Comparison of ENCODE assay signal across 1 cellular context in the genomic region with DNA sequence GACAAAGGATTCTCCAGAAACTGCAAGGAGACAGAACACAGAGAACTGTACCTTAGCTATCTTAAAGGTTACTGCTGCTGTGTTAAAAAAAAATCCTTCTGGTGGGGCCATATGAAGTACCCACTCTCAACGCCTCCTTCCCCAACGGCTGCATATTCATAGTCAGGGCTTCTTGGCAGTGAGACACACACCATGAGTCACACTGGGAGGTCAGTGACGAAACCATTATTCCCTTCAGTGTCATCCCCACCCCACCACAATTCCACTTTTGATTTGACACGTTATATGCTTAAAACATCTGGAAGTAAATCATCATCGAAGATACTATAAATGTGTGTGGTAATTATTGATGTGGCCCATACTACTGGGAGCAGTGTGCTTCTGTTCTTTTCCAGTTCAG.
TF ChIP-seq lines count a peak whose summit lies in the region.

No MANE protein-coding gene starts in this region.

TF ChIP-seq in GM23338, 12 proteins besides CTCF, POLR2A, EP300 and RAD21 (continued from another document):
- TF ChIP-seq, protein P1, sequence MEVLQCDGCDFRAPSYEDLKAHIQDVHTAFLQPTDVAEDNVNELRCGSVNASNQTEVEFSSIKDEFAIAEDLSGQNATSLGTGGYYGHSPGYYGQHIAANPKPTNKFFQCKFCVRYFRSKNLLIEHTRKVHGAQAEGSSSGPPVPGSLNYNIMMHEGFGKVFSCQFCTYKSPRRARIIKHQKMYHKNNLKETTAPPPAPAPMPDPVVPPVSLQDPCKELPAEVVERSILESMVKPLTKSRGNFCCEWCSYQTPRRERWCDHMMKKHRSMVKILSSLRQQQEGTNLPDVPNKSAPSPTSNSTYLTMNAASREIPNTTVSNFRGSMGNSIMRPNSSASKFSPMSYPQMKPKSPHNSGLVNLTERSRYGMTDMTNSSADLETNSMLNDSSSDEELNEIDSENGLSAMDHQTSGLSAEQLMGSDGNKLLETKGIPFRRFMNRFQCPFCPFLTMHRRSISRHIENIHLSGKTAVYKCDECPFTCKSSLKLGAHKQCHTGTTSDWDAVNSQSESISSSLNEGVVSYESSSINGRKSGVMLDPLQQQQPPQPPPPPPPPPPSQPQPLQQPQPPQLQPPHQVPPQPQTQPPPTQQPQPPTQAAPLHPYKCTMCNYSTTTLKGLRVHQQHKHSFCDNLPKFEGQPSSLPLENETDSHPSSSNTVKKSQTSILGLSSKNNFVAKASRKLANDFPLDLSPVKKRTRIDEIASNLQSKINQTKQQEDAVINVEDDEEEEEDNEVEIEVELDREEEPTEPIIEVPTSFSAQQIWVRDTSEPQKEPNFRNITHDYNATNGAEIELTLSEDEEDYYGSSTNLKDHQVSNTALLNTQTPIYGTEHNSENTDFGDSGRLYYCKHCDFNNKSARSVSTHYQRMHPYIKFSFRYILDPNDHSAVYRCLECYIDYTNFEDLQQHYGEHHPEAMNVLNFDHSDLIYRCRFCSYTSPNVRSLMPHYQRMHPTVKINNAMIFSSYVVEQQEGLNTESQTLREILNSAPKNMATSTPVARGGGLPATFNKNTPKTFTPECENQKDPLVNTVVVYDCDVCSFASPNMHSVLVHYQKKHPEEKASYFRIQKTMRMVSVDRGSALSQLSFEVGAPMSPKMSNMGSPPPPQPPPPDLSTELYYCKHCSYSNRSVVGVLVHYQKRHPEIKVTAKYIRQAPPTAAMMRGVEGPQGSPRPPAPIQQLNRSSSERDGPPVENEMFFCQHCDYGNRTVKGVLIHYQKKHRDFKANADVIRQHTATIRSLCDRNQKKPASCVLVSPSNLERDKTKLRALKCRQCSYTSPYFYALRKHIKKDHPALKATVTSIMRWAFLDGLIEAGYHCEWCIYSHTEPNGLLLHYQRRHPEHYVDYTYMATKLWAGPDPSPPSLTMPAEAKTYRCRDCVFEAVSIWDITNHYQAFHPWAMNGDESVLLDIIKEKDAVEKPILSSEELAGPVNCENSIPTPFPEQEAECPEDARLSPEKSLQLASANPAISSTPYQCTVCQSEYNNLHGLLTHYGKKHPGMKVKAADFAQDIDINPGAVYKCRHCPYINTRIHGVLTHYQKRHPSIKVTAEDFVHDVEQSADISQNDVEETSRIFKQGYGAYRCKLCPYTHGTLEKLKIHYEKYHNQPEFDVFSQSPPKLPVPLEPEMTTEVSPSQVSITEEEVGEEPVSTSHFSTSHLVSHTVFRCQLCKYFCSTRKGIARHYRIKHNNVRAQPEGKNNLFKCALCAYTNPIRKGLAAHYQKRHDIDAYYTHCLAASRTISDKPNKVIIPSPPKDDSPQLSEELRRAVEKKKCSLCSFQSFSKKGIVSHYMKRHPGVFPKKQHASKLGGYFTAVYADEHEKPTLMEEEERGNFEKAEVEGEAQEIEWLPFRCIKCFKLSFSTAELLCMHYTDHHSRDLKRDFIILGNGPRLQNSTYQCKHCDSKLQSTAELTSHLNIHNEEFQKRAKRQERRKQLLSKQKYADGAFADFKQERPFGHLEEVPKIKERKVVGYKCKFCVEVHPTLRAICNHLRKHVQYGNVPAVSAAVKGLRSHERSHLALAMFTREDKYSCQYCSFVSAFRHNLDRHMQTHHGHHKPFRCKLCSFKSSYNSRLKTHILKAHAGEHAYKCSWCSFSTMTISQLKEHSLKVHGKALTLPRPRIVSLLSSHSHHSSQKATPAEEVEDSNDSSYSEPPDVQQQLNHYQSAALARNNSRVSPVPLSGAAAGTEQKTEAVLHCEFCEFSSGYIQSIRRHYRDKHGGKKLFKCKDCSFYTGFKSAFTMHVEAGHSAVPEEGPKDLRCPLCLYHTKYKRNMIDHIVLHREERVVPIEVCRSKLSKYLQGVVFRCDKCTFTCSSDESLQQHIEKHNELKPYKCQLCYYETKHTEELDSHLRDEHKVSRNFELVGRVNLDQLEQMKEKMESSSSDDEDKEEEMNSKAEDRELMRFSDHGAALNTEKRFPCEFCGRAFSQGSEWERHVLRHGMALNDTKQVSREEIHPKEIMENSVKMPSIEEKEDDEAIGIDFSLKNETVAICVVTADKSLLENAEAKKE (CRISPR knock-in tag; IDR thresholded peaks at IDR 0.05), result no peak
- no peak for TF ChIP-seq EZH2 (IDR thresholded peaks at IDR 0.05; ENCODE audit: low read depth, unreplicated experiment)
- TF ChIP-seq CREB1 (CRISPR knock-in tag; IDR thresholded peaks at IDR 0.05; ENCODE audit: low read depth), result no peak
- TF ChIP-seq STAT1 (IDR thresholded peaks at IDR 0.05; ENCODE audit: unreplicated experiment), result no peak
- TF ChIP-seq ETS1 (IDR thresholded peaks at IDR 0.05), result no peak
- no peak for TF ChIP-seq ZNF331 (CRISPR knock-in tag; IDR thresholded peaks at IDR 0.05; ENCODE audit: low read depth)
- no peak for TF ChIP-seq REST (IDR thresholded peaks at IDR 0.05; ENCODE audit: unreplicated experiment)
- no peak for TF ChIP-seq ZNF114 (CRISPR knock-in tag; IDR thresholded peaks at IDR 0.05)
- TF ChIP-seq JUNB (IDR thresholded peaks at IDR 0.05; ENCODE audit: unreplicated experiment), result no peak
- TF ChIP-seq POLR2AphosphoS5 (IDR thresholded peaks at IDR 0.05; ENCODE audit: low read depth), result no peak
